In the genomic region with DNA sequence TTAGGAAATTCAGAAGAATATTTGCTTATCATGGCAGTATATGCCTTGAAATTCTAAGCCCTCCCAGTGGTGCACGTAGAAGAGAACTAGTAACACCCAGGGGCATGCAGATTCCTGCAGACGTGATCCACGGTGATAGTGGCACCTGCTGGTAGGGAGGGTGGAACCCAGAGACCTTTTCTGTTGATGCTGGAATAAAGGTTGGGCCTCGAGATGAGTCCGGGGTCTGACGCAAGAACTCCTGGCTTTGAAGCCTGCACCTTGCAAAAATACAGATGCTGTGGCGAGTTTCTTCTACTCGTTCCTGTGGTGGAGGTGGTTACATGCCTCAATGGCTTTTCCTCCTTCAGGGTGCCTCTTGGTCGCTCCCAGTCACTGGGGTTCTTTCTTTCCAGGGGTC, we compare ENCODE assay signal across 29 cellular contexts. TPM values are rescaled to one million over a fixed set of nuclear protein-coding genes. Genes with fewer than 3 reads are reported as not detected.
DNase-seq lines count a peak whose midpoint lies in the region; TF ChIP-seq lines count a peak whose summit lies in the region.
"Had no signal": no experiment of that assay in that cellular context is flagged by ENCODE, and none has a peak within 500 bp of the region (broad histone marks: within the 10 kb centered on the region; RNA-seq: fewer than 3 reads in every experiment).

No MANE protein-coding gene starts in this region.

- H3K27ac ChIP-seq in cardiac muscle cell = peak overlapping the region; percentile 66
- H3K27ac ChIP-seq in right atrium auricular region = no peak overlapping the region
- peak overlapping the region; percentile 58 for H3K27ac ChIP-seq in skeletal muscle tissue (ENCODE audit: low read depth, low read length)
- H3K27ac ChIP-seq: SK-N-MC, testis, WERI-Rb-1 had no signal

- H3K36me3 Mint-ChIP-seq in dendritic cell treated with granulocyte-macrophage colony-stimulating factor and Interleukin-4, amounts not matched to agents 40 ng/mL and 50 ng/mL, for 4 days (ENCODE audit: low read depth) = peaks cover 93% of the 10 kb centered on the region

- H3K9me3 ChIP-seq in cardiac muscle cell (ENCODE audit: low read depth) (no peaks in the 10 kb centered on the region), right atrium auricular region (no peaks in the 10 kb centered on the region), skeletal muscle tissue (ENCODE audit: control insufficient read depth in 3 of 3, low read length in 3 of 3) (no peaks in the 10 kb centered on the region)
- H3K9me3 ChIP-seq: testis had no signal

- TF ChIP-seq CTCF in cardiac muscle cell (IDR thresholded peaks at IDR 0.05; ENCODE audit: low read depth, low read length) = no peak
- no peak for TF ChIP-seq CTCF in right atrium auricular region (IDR thresholded peaks at IDR 0.05)
- peak; percentile 18 for TF ChIP-seq CTCF in kidney epithelial cell (IDR thresholded peaks at IDR 0.05; ENCODE audit: insufficient read depth, low read length, poor library complexity, severe bottlenecking)

- intact Hi-C loops in dendritic cell treated with granulocyte-macrophage colony-stimulating factor and Interleukin-4, amounts not matched to agents 40 ng/mL and 50 ng/mL, for 4 days (cut with micrococcal nuclease) = no loop called here

- H3K4me3 ChIP-seq in cardiac muscle cell (no peak overlapping the region), right atrium auricular region (no peak overlapping the region), kidney epithelial cell (ENCODE audit: low read depth, low read length) (no peak overlapping the region), skeletal muscle tissue (ENCODE audit: low read length in 3 of 3) (no peak overlapping the region)
- H3K4me3 ChIP-seq: GM12878, SK-N-MC, testis had no signal

- DNase-seq in cardiac muscle cell (ENCODE audit: low read depth in 1 of 2, low spot score in 1 of 2) (no peak), right atrium auricular region (ENCODE audit: low spot score) (no peak), kidney epithelial cell (ENCODE audit: low read depth) (peak; percentile 28), superior temporal gyrus (ENCODE audit: extremely low spot score) (no peak), middle frontal gyrus (ENCODE audit: extremely low spot score, low spot score) (no peak), RKO (ENCODE audit: low spot score) (no peak)
- DNase-seq: activated CD8-positive, alpha-beta memory T cell treated with anti-CD3 and anti-CD28 coated beads, Interleukin-2, amount 50 U/mL, for 4 hours; Calu3; erythroblast; foreskin melanocyte; HCEC 1CT; islet precursor cell; Karpas-422; naive thymus-derived CD4-positive, alpha-beta T cell; NCI-H1694 treated with DMSO at 0.1 percent for 48 hours; NCI-H2171 treated with DMSO at 0.1 percent for 48 hours; NCI-H524; stimulated activated CD4-positive, alpha-beta T cell treated with anti-CD3 and anti-CD28 coated beads, Interleukin-4, amount 100 ng/mL, for 4 hours; stimulated activated naive CD4-positive, alpha-beta T cell; testis; WERI-Rb-1 had no signal

- H3K4me1 ChIP-seq in cardiac muscle cell (ENCODE audit: low read depth) = peaks cover 29% of the 10 kb centered on the region
- peaks cover 0 to 21% of the 10 kb centered on the region in 2 donors for H3K4me1 ChIP-seq in right atrium auricular region
- H3K4me1 ChIP-seq in skeletal muscle tissue (ENCODE audit: control insufficient read depth in 3 of 3, insufficient read depth in 3 of 3, low read length in 3 of 3) = peaks cover 24 to 31% (median 29%) of the 10 kb centered on the region in 3 donors
- H3K4me1 ChIP-seq: testis had no signal

- H3K27me3 Mint-ChIP-seq in dendritic cell treated with granulocyte-macrophage colony-stimulating factor and Interleukin-4, amounts not matched to agents 40 ng/mL and 50 ng/mL, for 4 days = no peaks in the 10 kb centered on the region
- H3K27me3 Mint-ChIP-seq: activated T-helper 17 cell treated with anti-CD3 and anti-CD28 coated beads, Interleukin-2, amount 50 U/mL, for 72 hours; memory B cell; naive thymus-derived CD4-positive, alpha-beta T cell had no signal

- peaks cover 13% of the 10 kb centered on the region for H3K36me3 ChIP-seq in cardiac muscle cell
- H3K36me3 ChIP-seq in right atrium auricular region = peaks cover 31% of the 10 kb centered on the region
- H3K36me3 ChIP-seq in kidney epithelial cell (ENCODE audit: control insufficient read depth, insufficient read depth, low read length) = peaks cover 3% of the 10 kb centered on the region
- H3K36me3 ChIP-seq in skeletal muscle tissue (ENCODE audit: control insufficient read depth in 3 of 3, insufficient read depth in 3 of 3, low read length in 3 of 3) = peaks cover 15 to 31% (median 20%) of the 10 kb centered on the region in 3 donors

- H3K27me3 ChIP-seq in cardiac muscle cell (no peaks in the 10 kb centered on the region), right atrium auricular region (no peaks in the 10 kb centered on the region), kidney epithelial cell (ENCODE audit: control insufficient read depth, insufficient read depth, low read length) (no peaks in the 10 kb centered on the region), skeletal muscle tissue (ENCODE audit: control insufficient read depth in 3 of 3, insufficient read depth in 3 of 3, low read length in 3 of 3) (no peaks in the 10 kb centered on the region)
- H3K27me3 ChIP-seq: testis had no signal

- H3K4me1 Mint-ChIP-seq in dendritic cell treated with granulocyte-macrophage colony-stimulating factor and Interleukin-4, amounts not matched to agents 40 ng/mL and 50 ng/mL, for 4 days (ENCODE audit: low read depth) = no peaks in the 10 kb centered on the region

- H3K4me3 Mint-ChIP-seq in dendritic cell treated with granulocyte-macrophage colony-stimulating factor and Interleukin-4, amounts not matched to agents 40 ng/mL and 50 ng/mL, for 4 days = no peak overlapping the region
- H3K4me3 Mint-ChIP-seq: activated T-helper 17 cell treated with anti-CD3 and anti-CD28 coated beads, Interleukin-2, amount 50 U/mL, for 72 hours; memory B cell; naive thymus-derived CD4-positive, alpha-beta T cell; T-helper 2 cell treated with Interferon-gamma antibody and Interleukin-4, amounts not matched to agents 5 μg/mL and 100 μg/mL, for 36 hours had no signal

- no peak overlapping the region for H3K9ac ChIP-seq in skeletal muscle tissue (ENCODE audit: low read depth in 1 of 3, low read length in 3 of 3)

- H3K9me3 Mint-ChIP-seq in dendritic cell treated with granulocyte-macrophage colony-stimulating factor and Interleukin-4, amounts not matched to agents 40 ng/mL and 50 ng/mL, for 4 days = no peaks in the 10 kb centered on the region
- H3K9me3 Mint-ChIP-seq: activated naive CD4-positive, alpha-beta T cell treated with anti-CD3 and anti-CD28 coated beads, Interleukin-2, amount 50 U/mL, for 72 hours; activated T-helper 17 cell treated with anti-CD3 and anti-CD28 coated beads, Interleukin-2, amount 50 U/mL, for 72 hours; memory B cell; naive thymus-derived CD4-positive, alpha-beta T cell; T-helper 2 cell treated with Interferon-gamma antibody and Interleukin-4, amounts not matched to agents 5 μg/mL and 100 μg/mL, for 36 hours had no signal

- peak overlapping the region; percentile 51 for H3K27ac Mint-ChIP-seq in dendritic cell treated with granulocyte-macrophage colony-stimulating factor and Interleukin-4, amounts not matched to agents 40 ng/mL and 50 ng/mL, for 4 days
- H3K27ac Mint-ChIP-seq: activated naive CD4-positive, alpha-beta T cell treated with anti-CD3 and anti-CD28 coated beads, Interleukin-2, amount 50 U/mL, for 72 hours; memory B cell; T-helper 2 cell treated with Interferon-gamma antibody and Interleukin-4, amounts not matched to agents 5 μg/mL and 100 μg/mL, for 36 hours had no signal

RNA-seq across cellular contexts. Expression of gene PHF2, which starts 39.5 kb away (rescaled TPM):
- 24.1 and 33.7 TPM in 2 replicates for total RNA-seq in cardiac muscle cell
- polyA plus RNA-seq in cardiac muscle cell = 14.1 and 20.8 TPM in 2 replicates
- total RNA-seq in right atrium auricular region = 10 to 100 TPM; 24.7 to 29.3 TPM
- total RNA-seq in kidney epithelial cell = 20.4 and 22.3 TPM in 2 replicates
- 18.8 TPM for total RNA-seq in skeletal muscle tissue

Comparison
In these comparisons a context has a peak if more than half of its experiments do, and no peak if none do; other contexts are left out.
1. H3K27ac ChIP-seq: peak in cardiac muscle cell (single experiment) and skeletal muscle tissue (single experiment); none in right atrium auricular region (0 of 2).